Comparison of ENCODE assay signal across 7 cellular contexts in genomic region chr3:119295816-119296484, GRCh38. TPM values are rescaled to one million over a fixed set of nuclear protein-coding genes. Genes with fewer than 3 reads are reported as not detected.
DNase-seq lines count a peak whose midpoint lies in the region; ATAC-seq, FAIRE-seq and TF ChIP-seq lines count a peak whose summit lies in the region.

No MANE protein-coding gene starts in this region.

- H3K9me3 ChIP-seq in SJCRH30 (replicated peaks): no peaks in the 10 kb centered on the region

- TF ChIP-seq CTCF in foreskin fibroblast (IDR thresholded peaks at IDR 0.05; ENCODE audit: low read depth, low read length): no peak

- H3K4me1 ChIP-seq in SJCRH30: peaks cover 14% of the 10 kb centered on the region

- peak overlapping the region; percentile 40; the same call in 1 of the 2 replicates for H3K27ac ChIP-seq in SJCRH30

- peak overlapping the region; percentile 92 for H3K4me3 Mint-ChIP-seq in stimulated activated memory B cell treated with anti-CD40 and anti-IgM and Interleukin-4, amounts not matched to agents 10 μg/mL and 1 μg/mL and 100 μg/mL, for 72 hours

- H3K4me3 ChIP-seq in SJCRH30: peak overlapping the region; percentile 78
- H3K4me3 ChIP-seq in foreskin fibroblast (ENCODE audit: low read depth in 1 of 2, low read length in 2 of 2): peak overlapping the region; percentile 67 to 81

- no peaks in the 10 kb centered on the region for H3K27me3 Mint-ChIP-seq in stimulated activated memory B cell treated with anti-CD40 and anti-IgM and Interleukin-4, amounts not matched to agents 10 μg/mL and 1 μg/mL and 100 μg/mL, for 72 hours

- no peaks in the 10 kb centered on the region for H3K9me3 Mint-ChIP-seq in stimulated activated memory B cell treated with anti-CD40 and anti-IgM and Interleukin-4, amounts not matched to agents 10 μg/mL and 1 μg/mL and 100 μg/mL, for 72 hours

- no peak for ATAC-seq in stimulated activated memory B cell treated with anti-CD40 and anti-IgM and Interleukin-4, amounts not matched to agents 10 μg/mL and 1 μg/mL and 100 μg/mL, for 72 hours
- no peak for ATAC-seq in GM18873 (IDR thresholded peaks at IDR 0.05; ENCODE audit: low FRiP score, unreplicated experiment)

- H3K4me1 Mint-ChIP-seq in stimulated activated memory B cell treated with anti-CD40 and anti-IgM and Interleukin-4, amounts not matched to agents 10 μg/mL and 1 μg/mL and 100 μg/mL, for 72 hours: peaks cover 56% of the 10 kb centered on the region

- peaks cover 10% of the 10 kb centered on the region for H3K36me3 Mint-ChIP-seq in stimulated activated memory B cell treated with anti-CD40 and anti-IgM and Interleukin-4, amounts not matched to agents 10 μg/mL and 1 μg/mL and 100 μg/mL, for 72 hours

- H3K27me3 ChIP-seq in SJCRH30: no peaks in the 10 kb centered on the region

- DNase-seq in GM19239 (ENCODE audit: insufficient read length, low spot score) (no peak), SJCRH30 (no peak), foreskin fibroblast (peak in 1 of 2 donors; percentile 28), HTR-8/SVneo (ENCODE audit: insufficient read length, low spot score) (no peak), dermis blood vessel endothelial cell (no peak)

- peak overlapping the region; percentile 94 for H3K27ac Mint-ChIP-seq in stimulated activated memory B cell treated with anti-CD40 and anti-IgM and Interleukin-4, amounts not matched to agents 10 μg/mL and 1 μg/mL and 100 μg/mL, for 72 hours

- FAIRE-seq in GM19239 (lab: Jason Lieb, UNC): peak; percentile 78
- no peak for FAIRE-seq in HTR-8/SVneo (lab: Jason Lieb, UNC)

- H3K36me3 ChIP-seq in SJCRH30: peaks cover 7% of the 10 kb centered on the region; the same call in 1 of the 2 replicates

RNA-seq across cellular contexts. Expression of gene ARHGAP31, which starts 1.8 kb away (rescaled TPM):
- total RNA-seq in SJCRH30 (2014; rRNA removed; shearing (Covaris generic)): 7.9 and 9.9 TPM in 2 replicates
- total RNA-seq in dermis blood vessel endothelial cell: 51.7 and 64.1 TPM in 2 replicates

RNA-seq across cellular contexts. Expression of gene B4GALT4, which starts 55.3 kb away (rescaled TPM):
- total RNA-seq in SJCRH30 (2014; rRNA removed; shearing (Covaris generic)): 17.2 and 19.2 TPM in 2 replicates
- 4.2 and 9.0 TPM in 2 replicates for total RNA-seq in dermis blood vessel endothelial cell
